In the genomic region with DNA sequence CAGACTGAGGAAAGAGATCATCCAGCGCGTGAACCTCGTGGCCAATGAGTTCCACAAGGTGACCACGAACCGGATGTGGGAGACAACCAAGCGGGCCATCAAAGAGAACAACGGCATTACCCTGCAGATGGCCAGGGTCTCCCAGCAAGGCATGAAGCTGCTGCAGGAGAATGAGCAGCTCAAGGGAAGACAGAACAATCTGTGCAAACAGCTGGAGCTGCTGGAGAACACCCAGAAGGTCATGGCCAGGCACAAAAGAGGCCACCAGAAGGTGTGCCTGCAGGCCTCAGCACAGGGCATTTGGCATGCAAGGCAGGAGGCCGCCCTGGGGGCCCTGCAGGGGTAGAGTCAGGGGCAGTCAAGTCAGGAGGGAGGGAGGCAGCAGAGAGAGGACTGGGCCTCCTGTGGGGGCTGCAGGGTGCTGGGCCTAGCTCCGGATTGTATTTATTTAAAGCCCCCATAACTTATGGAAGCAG, we compare ENCODE assay signal across 1 cellular context.
TF ChIP-seq lines count a peak whose summit lies in the region.

No MANE protein-coding gene starts in this region.

TF ChIP-seq in HepG2, 621 proteins besides CTCF, POLR2A, EP300 and RAD21 (continues in another document):
- TF ChIP-seq SRSF1 (optimal IDR thresholded peaks at IDR 0.05; ENCODE audit: low read depth, low read length) (no peak), ETV5 (CRISPR knock-in tag; IDR thresholded peaks at IDR 0.05; ENCODE audit: borderline replicate concordance) (0 out of 2 replicates have a peak, but pooled peaks have one; percentile 62), YY1 (IDR thresholded peaks at IDR 0.05; ENCODE audit: insufficient read depth, insufficient replicate concordance, low read depth, low read length) (no peak), GABPB1 (CRISPR knock-in tag; IDR thresholded peaks at IDR 0.05) (peak; percentile 39; the same call in 1 of the 2 replicates), POGZ (CRISPR knock-in tag; IDR thresholded peaks at IDR 0.05) (no peak), HES4 (CRISPR knock-in tag; IDR thresholded peaks at IDR 0.05; ENCODE audit: borderline replicate concordance) (no peak), SOX13 (IDR thresholded peaks at IDR 0.05) (no peak), SOX13 (CRISPR knock-in tag; conservative IDR thresholded peaks at IDR 0.05 in 1 of 2, IDR thresholded peaks at IDR 0.05 in 1 of 2) (peak in 1 of 2 experiments; percentile 69; a peak in 2 of 4 replicates), ZBTB42 (CRISPR knock-in tag; IDR thresholded peaks at IDR 0.05) (no peak), PATZ1 (CRISPR knock-in tag; IDR thresholded peaks at IDR 0.05) (peak; percentile 30; the same call in 1 of the 2 replicates), ZBTB39 (CRISPR knock-in tag; IDR thresholded peaks at IDR 0.05) (no peak), REL (CRISPR knock-in tag; conservative IDR thresholded peaks at IDR 0.05) (no peak), HMG20A (CRISPR knock-in tag; IDR thresholded peaks at IDR 0.05; ENCODE audit: borderline replicate concordance) (peak; percentile 35; the same call in 1 of the 2 replicates), ETS1 (CRISPR knock-in tag; IDR thresholded peaks at IDR 0.05) (no peak), GFI1 (CRISPR knock-in tag; IDR thresholded peaks at IDR 0.05; ENCODE audit: borderline replicate concordance) (peak; percentile 24; the same call in 1 of the 2 replicates), TOPORS (CRISPR knock-in tag; IDR thresholded peaks at IDR 0.05) (no peak), MAX (IDR thresholded peaks at IDR 0.05) (peak; percentile 22; the same call in 1 of the 2 replicates), ZNF652 (CRISPR knock-in tag; IDR thresholded peaks at IDR 0.05; ENCODE audit: borderline replicate concordance, low read depth) (no peak), FOXA1 (IDR thresholded peaks at IDR 0.05) (no peak), FOXA1 (CRISPR knock-in tag; IDR thresholded peaks at IDR 0.05) (no peak), FOXC1 (CRISPR knock-in tag; IDR thresholded peaks at IDR 0.05; ENCODE audit: borderline replicate concordance) (no peak), GABPA (IDR thresholded peaks at IDR 0.05; ENCODE audit: low read depth, low read length) (no peak), GABPA (CRISPR knock-in tag; IDR thresholded peaks at IDR 0.05; ENCODE audit: low read depth) (peak; percentile 25; the same call in 1 of the 2 replicates), NR2F6 (IDR thresholded peaks at IDR 0.05) (peak; percentile 76), NR2F6 (CRISPR knock-in tag; IDR thresholded peaks at IDR 0.05) (peak; percentile 63; the same call in 1 of the 2 replicates), TAF1 (CRISPR knock-in tag; IDR thresholded peaks at IDR 0.05) (no peak), ZFP37 (CRISPR knock-in tag; IDR thresholded peaks at IDR 0.05; ENCODE audit: borderline replicate concordance) (0 out of 2 replicates have a peak, but pooled peaks have one; percentile 27), NR2F2 (IDR thresholded peaks at IDR 0.05; ENCODE audit: borderline replicate concordance, low read depth) (peak; percentile 35; the same call in 1 of the 2 replicates), ZNF333 (CRISPR knock-in tag; IDR thresholded peaks at IDR 0.05; ENCODE audit: borderline replicate concordance) (no peak), NFKB2 (CRISPR knock-in tag; IDR thresholded peaks at IDR 0.05; ENCODE audit: borderline replicate concordance) (0 out of 2 replicates have a peak, but pooled peaks have one; percentile 14), E2F2 (CRISPR knock-in tag; IDR thresholded peaks at IDR 0.05; ENCODE audit: borderline replicate concordance) (no peak), TFE3 (CRISPR knock-in tag; IDR thresholded peaks at IDR 0.05) (no peak), ZFY (CRISPR knock-in tag; IDR thresholded peaks at IDR 0.05) (0 out of 2 replicates have a peak, but pooled peaks have one; percentile 33), ZNF770 (CRISPR knock-in tag; IDR thresholded peaks at IDR 0.05) (peak; percentile 60; the same call in 1 of the 2 replicates), HIC2 (CRISPR knock-in tag; IDR thresholded peaks at IDR 0.05; ENCODE audit: low read depth) (0 out of 2 replicates have a peak, but pooled peaks have one; percentile 17), CBX5 (CRISPR knock-in tag; IDR thresholded peaks at IDR 0.05; ENCODE audit: borderline replicate concordance) (no peak), MED1 (CRISPR knock-in tag; IDR thresholded peaks at IDR 0.05) (no peak), ZNF256 (CRISPR knock-in tag; conservative IDR thresholded peaks at IDR 0.05) (no peak), CBX1 (IDR thresholded peaks at IDR 0.05; ENCODE audit: low read depth) (no peak), ZFP1 (CRISPR knock-in tag; IDR thresholded peaks at IDR 0.05) (no peak), GATAD2A (CRISPR knock-in tag; IDR thresholded peaks at IDR 0.05) (peak; percentile 43; the same call in 1 of the 2 replicates), CREM (IDR thresholded peaks at IDR 0.05) (no peak), CREM (CRISPR knock-in tag; IDR thresholded peaks at IDR 0.05) (no peak)
- TF ChIP-seq, protein P1, sequence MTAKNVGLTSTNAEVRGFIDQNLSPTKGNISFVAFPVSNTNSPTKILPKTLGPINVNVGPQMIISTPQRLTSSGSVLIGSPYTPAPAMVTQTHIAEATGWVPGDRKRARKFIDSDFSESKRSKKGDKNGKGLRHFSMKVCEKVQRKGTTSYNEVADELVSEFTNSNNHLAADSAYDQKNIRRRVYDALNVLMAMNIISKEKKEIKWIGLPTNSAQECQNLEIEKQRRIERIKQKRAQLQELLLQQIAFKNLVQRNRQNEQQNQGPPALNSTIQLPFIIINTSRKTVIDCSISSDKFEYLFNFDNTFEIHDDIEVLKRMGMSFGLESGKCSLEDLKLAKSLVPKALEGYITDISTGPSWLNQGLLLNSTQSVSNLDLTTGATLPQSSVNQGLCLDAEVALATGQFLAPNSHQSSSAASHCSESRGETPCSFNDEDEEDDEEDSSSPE (CRISPR knock-in tag; IDR thresholded peaks at IDR 0.05): no peak
- TF ChIP-seq, protein P2, sequence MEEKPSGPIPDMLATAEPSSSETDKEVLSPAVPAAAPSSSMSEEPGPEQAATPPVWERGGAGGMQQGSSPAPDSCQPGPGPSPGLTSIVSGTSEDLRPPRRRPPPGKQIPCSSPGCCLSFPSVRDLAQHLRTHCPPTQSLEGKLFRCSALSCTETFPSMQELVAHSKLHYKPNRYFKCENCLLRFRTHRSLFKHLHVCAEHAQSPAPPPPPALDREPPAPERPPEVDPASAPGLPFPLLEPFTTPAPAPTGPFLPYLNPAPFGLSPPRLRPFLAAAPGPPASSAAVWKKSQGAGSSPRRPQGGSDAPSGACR (CRISPR knock-in tag; IDR thresholded peaks at IDR 0.05): no peak
- TF ChIP-seq, protein P3, sequence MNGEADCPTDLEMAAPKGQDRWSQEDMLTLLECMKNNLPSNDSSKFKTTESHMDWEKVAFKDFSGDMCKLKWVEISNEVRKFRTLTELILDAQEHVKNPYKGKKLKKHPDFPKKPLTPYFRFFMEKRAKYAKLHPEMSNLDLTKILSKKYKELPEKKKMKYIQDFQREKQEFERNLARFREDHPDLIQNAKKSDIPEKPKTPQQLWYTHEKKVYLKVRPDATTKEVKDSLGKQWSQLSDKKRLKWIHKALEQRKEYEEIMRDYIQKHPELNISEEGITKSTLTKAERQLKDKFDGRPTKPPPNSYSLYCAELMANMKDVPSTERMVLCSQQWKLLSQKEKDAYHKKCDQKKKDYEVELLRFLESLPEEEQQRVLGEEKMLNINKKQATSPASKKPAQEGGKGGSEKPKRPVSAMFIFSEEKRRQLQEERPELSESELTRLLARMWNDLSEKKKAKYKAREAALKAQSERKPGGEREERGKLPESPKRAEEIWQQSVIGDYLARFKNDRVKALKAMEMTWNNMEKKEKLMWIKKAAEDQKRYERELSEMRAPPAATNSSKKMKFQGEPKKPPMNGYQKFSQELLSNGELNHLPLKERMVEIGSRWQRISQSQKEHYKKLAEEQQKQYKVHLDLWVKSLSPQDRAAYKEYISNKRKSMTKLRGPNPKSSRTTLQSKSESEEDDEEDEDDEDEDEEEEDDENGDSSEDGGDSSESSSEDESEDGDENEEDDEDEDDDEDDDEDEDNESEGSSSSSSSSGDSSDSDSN (CRISPR knock-in tag; IDR thresholded peaks at IDR 0.05): 0 out of 2 replicates have a peak, but pooled peaks have one; percentile 20
